In genomic region chr11:85685820-85686459, GRCh38 we compare ENCODE assay signal across 8 cellular contexts. TPM values are rescaled to one million over a fixed set of nuclear protein-coding genes. Genes with fewer than 3 reads are reported as not detected.
A peak's percentile ranks its signal among the peaks of the same experiment; 100 is the strongest.
DNase-seq lines count a peak whose midpoint lies in the region; ATAC-seq, FAIRE-seq and TF ChIP-seq lines count a peak whose summit lies in the region.

Gene CCDC89, minus strand, starts transcription at chr11:85686195. Its CDS starts 65 bp downstream, at chr11:85686130.

- no peaks in the 10 kb centered on the region for H4K20me1 ChIP-seq in GM12878 (ENCODE audit: control insufficient read depth, insufficient read depth)

- no peak for TF ChIP-seq CTCF in GM12878 (IDR thresholded peaks at IDR 0.05 in 2 of 3, conservative IDR thresholded peaks at IDR 0.05 in 1 of 3; ENCODE audit: control insufficient read depth in 2 of 3, extremely low read depth in 1 of 3, insufficient read depth in 1 of 3, low read depth in 3 of 3, low read length in 3 of 3)

- H3K36me3 ChIP-seq in GM12878 (ENCODE audit: control insufficient read depth in 2 of 2, insufficient read depth in 2 of 2, low read length in 1 of 2) (no peaks in the 10 kb centered on the region), stomach smooth muscle (ENCODE audit: control insufficient read depth in 2 of 2, insufficient read depth in 2 of 2, low read length in 2 of 2) (no peaks in the 10 kb centered on the region)

- BruUV-seq in GM12878 (replicated peaks; lab: Mats Ljungman, UMichigan) = no TSS peak

- no peak for TF ChIP-seq POLR2A in GM12878 (IDR thresholded peaks at IDR 0.05; ENCODE audit: low read depth, low read length)

- no peaks in the 10 kb centered on the region; the same call in 2 of the 3 replicates for H3K9me3 ChIP-seq in GM12878 (replicated peaks; ENCODE audit: control insufficient read depth, insufficient read depth, low read length)
- H3K9me3 ChIP-seq in stomach smooth muscle (ENCODE audit: control insufficient read depth in 2 of 2, low read length in 2 of 2) = no peaks in the 10 kb centered on the region

- H3K27ac ChIP-seq in GM12878 (ENCODE audit: control insufficient read depth, insufficient read depth) = no peak within 1 kb of the TSS
- peak within 1 kb of the TSS; percentile 56 for H3K27ac ChIP-seq in stomach smooth muscle (ENCODE audit: low read length)

- H3K4me2 ChIP-seq in GM12878 (ENCODE audit: control insufficient read depth, insufficient read depth) = no peak within 1 kb of the TSS

- intact Hi-C loops in GM12878 (cut with micrococcal nuclease; ENCODE audit: unreplicated experiment) = no loop called here

- DNase-seq in AG08396 (ENCODE audit: low spot score) = peak; percentile 96
- peak; percentile 77 to 95 (median 89) for DNase-seq in NCI-H1417 (lab: John Stamatoyannopoulos, UW)
- no peak for DNase-seq in GM12878 (ENCODE audit: low read depth, low spot score)
- peak; percentile 72 for DNase-seq in inferior parietal cortex (ENCODE audit: extremely low spot score)
- DNase-seq in OCI-M1 (lab: John Stamatoyannopoulos, UW) = no peak
- DNase-seq in GF-D8 (lab: John Stamatoyannopoulos, UW) = no peak

- no peak within 1 kb of the TSS; the same call in 1 of the 2 replicates for H2AFZ ChIP-seq in GM12878 (ENCODE audit: control insufficient read depth, low read depth, low read length)

- FAIRE-seq in GM12878 (lab: Jason Lieb, UNC) = no peak

- in situ Hi-C loops in GM12878 (cut with MboI) = no loop called here

- peak; percentile 48 for ATAC-seq in GM12878
- ATAC-seq in HG03378 (IDR thresholded peaks at IDR 0.05; ENCODE audit: unreplicated experiment) = no peak

- peaks cover 5% of the 10 kb centered on the region; the same call in 1 of the 2 replicates for H3K4me1 ChIP-seq in GM12878 (ENCODE audit: control insufficient read depth, insufficient read depth, low read length)
- H3K4me1 ChIP-seq in stomach smooth muscle (ENCODE audit: control insufficient read depth, insufficient read depth, low read length) = peaks cover 33% of the 10 kb centered on the region

- SMC1A ChIA-PET in GM12878 (lab: Charles Lee; ENCODE audit: uncharacterized antibody, unreplicated experiment) = interaction anchor here (0.9 to 1.2 kb wide), 4 partner anchors 10 to 157 kb away, joined by 3 to 5 read pairs (median 3); no protein-coding TSS in a partner anchor

- H3K27me3 ChIP-seq in GM12878 (replicated peaks in 1 of 2; ENCODE audit: control insufficient read depth in 2 of 2, insufficient read depth in 2 of 2, low read length in 1 of 2) = no peaks in the 10 kb centered on the region; a peak in 1 of 4 replicates
- no peaks in the 10 kb centered on the region for H3K27me3 ChIP-seq in stomach smooth muscle (ENCODE audit: control insufficient read depth in 1 of 2, insufficient read depth in 2 of 2, low read length in 2 of 2)

- RAD21 ChIA-PET in GM12878 (lab: Charles Lee; ENCODE audit: unreplicated experiment) = no interaction called here

- no peaks in the 10 kb centered on the region for H3K79me2 ChIP-seq in GM12878 (ENCODE audit: control insufficient read depth, insufficient read depth, low read length)

- 56% methylated on average over 13 of the region's 13 CpGs for WGBS in GM12878 (ENCODE audit: insufficient coverage, insufficient replicate concordance, low lambda C conversion rate, missing lambda C conversion rate)

- CTCF ChIA-PET in GM12878 (lab: Yijun Ruan, JAX) = interaction anchor here (0.9 to 4.7 kb wide), 3 partner anchors 11 to 23 kb away, joined by 3 to 27 read pairs (median 4); no protein-coding TSS in a partner anchor

- POLR2A ChIA-PET in GM12878 (lab: Charles Lee) = interaction anchor here (1.5 kb wide), 1 partner anchor 11 kb away, joined by 5 read pairs; no protein-coding TSS in a partner anchor

- H3K4me3 ChIP-seq in GM12878 (no peak within 1 kb of the TSS), stomach smooth muscle (ENCODE audit: low read length in 2 of 2) (peak within 1 kb of the TSS; percentile 64 to 87)

- no peak within 1 kb of the TSS for H3K9ac ChIP-seq in GM12878 (ENCODE audit: control insufficient read depth, insufficient read depth, low read length)
- H3K9ac ChIP-seq in stomach smooth muscle (ENCODE audit: low read length in 2 of 2) = peak within 1 kb of the TSS; percentile 50 to 75

- no peak for TF ChIP-seq RAD21 in GM12878 (IDR thresholded peaks at IDR 0.05; ENCODE audit: insufficient read depth, low read depth, low read length)

- TF ChIP-seq EP300 in GM12878 (IDR thresholded peaks at IDR 0.05; ENCODE audit: borderline replicate concordance in 1 of 2, control insufficient read depth in 1 of 2, low read depth in 2 of 2, low read length in 2 of 2) = no peak

TF ChIP-seq in GM12878, 131 proteins besides CTCF, POLR2A, EP300 and RAD21 (continues in another document):
- no peak for TF ChIP-seq MTA3 (IDR thresholded peaks at IDR 0.05; ENCODE audit: borderline replicate concordance, low read length)
- TF ChIP-seq PBX3 (IDR thresholded peaks at IDR 0.05; ENCODE audit: insufficient replicate concordance, low read depth, low read length) = no peak
- TF ChIP-seq SREBF2 (IDR thresholded peaks at IDR 0.05; ENCODE audit: low read length) = no peak
- TF ChIP-seq CEBPB (IDR thresholded peaks at IDR 0.05; ENCODE audit: borderline replicate concordance in 1 of 2, low read depth in 2 of 2, low read length in 2 of 2) = no peak
- TF ChIP-seq ZBED1 (IDR thresholded peaks at IDR 0.05; ENCODE audit: borderline replicate concordance) = no peak
- TF ChIP-seq ZBTB40 (IDR thresholded peaks at IDR 0.05; ENCODE audit: borderline replicate concordance) = no peak

RNA-seq across cellular contexts. Expression of gene CCDC89, which starts in this region (rescaled TPM):
- 0.27 TPM in 1 of 2 replicates, not detected in the other for total RNA-seq in GM12878 (2013; cell fraction: nucleolus; rRNA removed)
- total RNA-seq in GM12878 (2014; rRNA removed) (not detected in 2 replicates), GM12878 (2014; rRNA removed; fragmentation: Illumina TruSeq; extraction: Trizol) (not detected in 2 replicates), GM12878 (2021) (not detected in 2 replicates)
- not detected for polyA plus RNA-seq in GM12878 (2011; ENCODE audit: low read depth)
- polyA plus RNA-seq in GM12878 (2011; rRNA removed) (0.07 TPM in 1 of 2 replicates, not detected in the other), GM12878 (2014; fragmentation: Illumina TruSeq; extraction: Trizol) (not detected in 2 replicates), GM12878 (2014; fragmentation: Nextera tagmentation; extraction: Ambion mirVana) (under 1 TPM in 1 of 2 experiments, not detected in 1; 0.11 TPM), GM12878 (2014; rRNA removed) (not detected in 2 replicates), GM12878 (2016; fragmentation: Nextera tagmentation; extraction: Ambion mirVana) (under 1 TPM in 1 of 2 experiments, not detected in 1; 0.15 TPM)
- not detected in 2 replicates for polyA plus RNA-seq in GM12878 (2011; cell fraction: cytosol; rRNA removed)
- 0.09 and 0.30 TPM in 2 replicates for polyA plus RNA-seq in GM12878 (2011; cell fraction: nucleus; rRNA removed)
- polyA plus RNA-seq in GM12878 (2012) = not detected in 2 replicates
- not detected in 2 replicates for polyA minus RNA-seq in GM12878 (2011; rRNA and poly(A)+ RNA removed)
- polyA minus RNA-seq in GM12878 (2011; cell fraction: cytosol; rRNA and poly(A)+ RNA removed) = not detected in 2 replicates
- 0.29 and 0.36 TPM in 2 replicates for polyA minus RNA-seq in GM12878 (2011; cell fraction: nucleus; rRNA and poly(A)+ RNA removed)

Comparison
In these comparisons a context has a peak if more than half of its experiments do, and no peak if none do; other contexts are left out.
1. Peak in ATAC-seq in GM12878; RNA of the gene not detected or under 1 TPM.
2. DNase-seq: peak in AG08396 (single experiment), NCI-H1417 (3 of 3) and inferior parietal cortex (single experiment); none in GM12878 (single experiment), OCI-M1 (single experiment) and GF-D8 (single experiment).